ENCODE assay signal across 24 cellular contexts in genomic region chr10:77266242-77266641, GRCh38.
DNase-seq lines count a peak whose midpoint lies in the region; ATAC-seq, FAIRE-seq and TF ChIP-seq lines count a peak whose summit lies in the region.
"Had no signal": no experiment of that assay in that cellular context is flagged by ENCODE, and none has a peak within 500 bp of the region (broad histone marks: within the 10 kb centered on the region; RNA-seq: fewer than 3 reads in every experiment).

No MANE protein-coding gene starts in this region.

- no peaks in the 10 kb centered on the region for H3K79me2 ChIP-seq in hepatocyte

- H3K36me3 ChIP-seq in hepatocyte (replicated peaks; ENCODE audit: insufficient read depth, low read depth) (no peaks in the 10 kb centered on the region), kidney (ENCODE audit: control insufficient read depth in 1 of 2, insufficient read depth in 2 of 2, low read length in 2 of 2) (no peaks in the 10 kb centered on the region), HAP-1 (replicated peaks) (no peaks in the 10 kb centered on the region)
- H3K36me3 ChIP-seq: BLaER1, SJCRH30 had no signal

- no peaks in the 10 kb centered on the region for H4K20me1 ChIP-seq in hepatocyte (ENCODE audit: insufficient read depth, poor library complexity, severe bottlenecking)
- H4K20me1 ChIP-seq: BLaER1 had no signal

- H3K9me3 Mint-ChIP-seq in natural killer cell, result peaks cover 0 to 2% of the 10 kb centered on the region in 2 donors
- H3K9me3 Mint-ChIP-seq in natural killer cell treated with Interleukin-12 subunit alpha and Interleukin-12 subunit beta and Interleukin-15 and Interleukin-18, amount 100 ng/mL, for 72 hours, result no peaks in the 10 kb centered on the region

- DNase-seq in natural killer cell (no peak), left lobe of liver (ENCODE audit: low spot score) (no peak), sciatic nerve (ENCODE audit: low spot score) (no peak), DMS 273 treated with DMSO at 0.1 percent for 48 hours (lab: John Stamatoyannopoulos, UW) (no peak), hepatocyte (ENCODE audit: low spot score) (no peak), kidney (no peak), HAP-1 (ENCODE audit: low spot score in 2 of 2) (no peak)
- no peak for DNase-seq in natural killer cell treated with Interleukin-12 subunit alpha and Interleukin-12 subunit beta and Interleukin-15 and Interleukin-18, amount 100 ng/mL, for 72 hours (ENCODE audit: low spot score)
- DNase-seq: CD4-positive, CD25-positive, alpha-beta regulatory T cell; DMS79; EL; GDM1; NCI-H1092 treated with DMSO at 0.1 percent for 48 hours; NCI-H187 treated with DMSO at 0.1 percent for 48 hours; NCI-H526; NCI-H82; NK-92 treated with Interleukin-12 subunit alpha and Interleukin-12 subunit beta, amount 100 ng/mL, for 24 hours; SJCRH30 had no signal

- in situ Hi-C loops in HAP-1 (cut with MboI; ENCODE audit: low sequenced_read_pairs), result no loop called here

- no peak overlapping the region for H3K9ac ChIP-seq in kidney (ENCODE audit: low read length in 2 of 2)
- H3K9ac ChIP-seq: BLaER1 had no signal

- 94% methylated on average over 2 of the region's 2 CpGs for WGBS in hepatocyte (ENCODE audit: low lambda C conversion rate, missing lambda C conversion rate)

- no peak for FAIRE-seq in kidney (lab: Jason Lieb, UNC)
- FAIRE-seq: GM12891 had no signal

- no peak overlapping the region for H3K4me2 ChIP-seq in hepatocyte
- H3K4me2 ChIP-seq: BLaER1, PC-9 had no signal

- intact Hi-C loops in natural killer cell (cut with micrococcal nuclease), result no loop called here
- intact Hi-C loops in sciatic nerve (cut with DNase I), result no loop called here
- intact Hi-C loops in kidney (cut with DNase I), result no loop called here

- peak overlapping the region; percentile 35 to 36 for H3K27ac Mint-ChIP-seq in natural killer cell
- H3K27ac Mint-ChIP-seq in natural killer cell treated with Interleukin-12 subunit alpha and Interleukin-12 subunit beta and Interleukin-15 and Interleukin-18, amount 100 ng/mL, for 72 hours, result no peak overlapping the region
- H3K27ac Mint-ChIP-seq: CD4-positive, CD25-positive, alpha-beta regulatory T cell had no signal

- H3K27me3 ChIP-seq in hepatocyte (no peaks in the 10 kb centered on the region), HAP-1 (ENCODE audit: low read depth) (no peaks in the 10 kb centered on the region)
- H3K27me3 ChIP-seq: BLaER1, SJCRH30 had no signal

- no peak overlapping the region for H3K4me3 ChIP-seq in hepatocyte
- H3K4me3 ChIP-seq in kidney (ENCODE audit: low read length in 2 of 2), result no peak overlapping the region
- no peak overlapping the region for H3K4me3 ChIP-seq in HAP-1
- H3K4me3 ChIP-seq: BLaER1, PC-9, SJCRH30 had no signal

- TF ChIP-seq CTCF in natural killer cell (IDR thresholded peaks at IDR 0.05) (no peak), hepatocyte (IDR thresholded peaks at IDR 0.05; ENCODE audit: poor library complexity) (no peak), kidney (IDR thresholded peaks at IDR 0.05; ENCODE audit: borderline replicate concordance, extremely low read depth, insufficient read depth) (no peak)

- no peak overlapping the region for H2AFZ ChIP-seq in hepatocyte
- H2AFZ ChIP-seq: PC-9 had no signal

- no peaks in the 10 kb centered on the region for H3K9me3 ChIP-seq in hepatocyte (ENCODE audit: low read depth)
- no peaks in the 10 kb centered on the region for H3K9me3 ChIP-seq in kidney (ENCODE audit: control insufficient read depth in 1 of 2, low read length in 2 of 2)
- H3K9me3 ChIP-seq in HAP-1, result no peaks in the 10 kb centered on the region
- H3K9me3 ChIP-seq: BLaER1, SJCRH30 had no signal

- ATAC-seq in natural killer cell (no peak), left lobe of liver (peak; percentile 82), sciatic nerve (peak; percentile 34)
- ATAC-seq in natural killer cell treated with Interleukin-12 subunit alpha and Interleukin-12 subunit beta and Interleukin-15 and Interleukin-18, amount 100 ng/mL, for 72 hours, result no peak
- ATAC-seq: Right ventricle myocardium inferior, SK-N-SH treated with all-trans-retinoic acid at 6 μM for 48 hours had no signal

- H3K4me1 ChIP-seq in hepatocyte (ENCODE audit: insufficient read depth), result no peaks in the 10 kb centered on the region
- no peaks in the 10 kb centered on the region for H3K4me1 ChIP-seq in kidney (ENCODE audit: control insufficient read depth in 1 of 2, insufficient read depth in 1 of 2, low read depth in 1 of 2, low read length in 2 of 2)
- H3K4me1 ChIP-seq in HAP-1, result no peaks in the 10 kb centered on the region

- H3K36me3 Mint-ChIP-seq in natural killer cell, result no peaks in the 10 kb centered on the region
- H3K36me3 Mint-ChIP-seq in natural killer cell treated with Interleukin-12 subunit alpha and Interleukin-12 subunit beta and Interleukin-15 and Interleukin-18, amount 100 ng/mL, for 72 hours, result no peaks in the 10 kb centered on the region
- H3K36me3 Mint-ChIP-seq: CD4-positive, CD25-positive, alpha-beta regulatory T cell had no signal

- peaks cover 47 to 54% of the 10 kb centered on the region in 2 donors for H3K4me1 Mint-ChIP-seq in natural killer cell
- peaks cover 40 to 45% of the 10 kb centered on the region in 2 donors for H3K4me1 Mint-ChIP-seq in natural killer cell treated with Interleukin-12 subunit alpha and Interleukin-12 subunit beta and Interleukin-15 and Interleukin-18, amount 100 ng/mL, for 72 hours (ENCODE audit: low read depth in 2 of 2)

- no peak overlapping the region for H3K27ac ChIP-seq in hepatocyte
- H3K27ac ChIP-seq in kidney (ENCODE audit: low read depth in 2 of 2, low read length in 2 of 2), result no peak overlapping the region
- H3K27ac ChIP-seq: BLaER1, HL-60, PC-9, SJCRH30 had no signal

- no peak overlapping the region for H3K4me3 Mint-ChIP-seq in natural killer cell
- H3K4me3 Mint-ChIP-seq in natural killer cell treated with Interleukin-12 subunit alpha and Interleukin-12 subunit beta and Interleukin-15 and Interleukin-18, amount 100 ng/mL, for 72 hours, result no peak overlapping the region
- H3K4me3 Mint-ChIP-seq: CD4-positive, CD25-positive, alpha-beta regulatory T cell had no signal

- no peaks in the 10 kb centered on the region for H3K27me3 Mint-ChIP-seq in natural killer cell (ENCODE audit: low read depth in 2 of 2)
- peaks cover 0 to 2% of the 10 kb centered on the region in 2 donors for H3K27me3 Mint-ChIP-seq in natural killer cell treated with Interleukin-12 subunit alpha and Interleukin-12 subunit beta and Interleukin-15 and Interleukin-18, amount 100 ng/mL, for 72 hours
- H3K27me3 Mint-ChIP-seq: CD4-positive, CD25-positive, alpha-beta regulatory T cell had no signal

- no peaks in the 10 kb centered on the region for H3K9me2 ChIP-seq in hepatocyte (replicated peaks; ENCODE audit: insufficient read depth)

Comparison
In these comparisons a context has a peak if more than half of its experiments do, and no peak if none do; other contexts are left out.
1. H3K27ac Mint-ChIP-seq: peak in natural killer cell (2 of 2); none in natural killer cell treated with Interleukin-12 subunit alpha and Interleukin-12 subunit beta and Interleukin-15 and Interleukin-18, amount 100 ng/mL, for 72 hours (0 of 2).
2. ATAC-seq: peak in left lobe of liver (single experiment) and sciatic nerve (single experiment); none in natural killer cell (0 of 3) and natural killer cell treated with Interleukin-12 subunit alpha and Interleukin-12 subunit beta and Interleukin-15 and Interleukin-18, amount 100 ng/mL, for 72 hours (0 of 2).